In the genomic region with DNA sequence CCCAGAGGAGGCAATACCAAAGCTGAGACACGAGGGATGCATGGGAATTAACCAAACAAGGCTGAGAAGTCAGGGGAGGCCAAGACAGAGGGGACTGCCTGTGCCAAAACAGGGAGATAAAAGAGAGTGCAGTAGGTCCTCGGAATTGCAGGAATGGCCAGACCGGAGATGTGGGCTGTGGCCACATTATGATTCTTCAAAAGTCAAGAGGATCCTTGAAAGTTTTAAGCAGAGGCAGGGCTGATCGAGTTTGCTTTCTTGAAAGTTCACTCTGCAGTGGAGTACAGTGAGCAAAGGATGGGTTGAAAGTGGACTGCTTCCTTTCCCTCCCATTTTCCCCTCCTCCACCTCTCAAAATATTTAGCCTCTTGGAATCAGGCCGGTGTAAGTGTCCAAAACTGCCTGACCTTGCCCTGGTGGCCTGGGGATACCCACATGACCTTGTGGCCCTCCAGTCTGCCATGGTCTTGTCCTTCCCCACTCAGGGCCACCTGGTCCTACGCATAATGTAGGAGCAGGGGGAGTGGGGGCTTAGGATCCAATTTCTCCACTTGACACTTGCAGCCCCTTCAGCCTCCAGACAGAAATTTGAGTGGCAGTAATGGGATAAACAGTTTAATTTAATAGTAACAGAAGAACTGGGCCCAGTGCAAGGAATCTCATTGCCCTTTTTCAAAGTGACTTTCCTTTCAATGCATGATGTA, we compare ENCODE assay signal across 18 cellular contexts.
DNase-seq lines count a peak whose midpoint lies in the region; ATAC-seq and TF ChIP-seq lines count a peak whose summit lies in the region.
"Had no signal": no experiment of that assay in that cellular context is flagged by ENCODE, and none has a peak within 500 bp of the region (broad histone marks: within the 10 kb centered on the region; RNA-seq: fewer than 3 reads in every experiment).

No MANE protein-coding gene starts in this region.

- TF ChIP-seq POLR2A in gastrocnemius medialis (IDR thresholded peaks at IDR 0.05) = no peak

- H3K4me1 ChIP-seq in cardiac muscle cell (ENCODE audit: low read depth) (peaks cover 45% of the 10 kb centered on the region), gastrocnemius medialis (peaks cover 29 to 34% of the 10 kb centered on the region in 2 donors)
- H3K4me1 ChIP-seq: BLaER1, SJCRH30 had no signal

- intact Hi-C loops in cardiac septum (cut with DNase I) = no loop called here
- intact Hi-C loops in gastrocnemius medialis (cut with DNase I; ENCODE audit: low total_unique reads) = loop anchor here (5.0 kb wide), 2 partner anchors 75 to 215 kb away; partner anchors contain the start of gene ADAMTS9
- intact Hi-C loops in posterior vena cava (cut with DNase I) = no loop called here

- peak in 1 of 2 donors; percentile 9 for DNase-seq in cardiac muscle cell (ENCODE audit: low read depth in 1 of 2, low spot score in 1 of 2)
- DNase-seq in cardiac septum (ENCODE audit: low spot score) = no peak
- DNase-seq in left kidney (ENCODE audit: low read depth, low spot score) = peak; percentile 68
- DNase-seq in gastrocnemius medialis = no peak
- DNase-seq in iPS-NIHi11 (ENCODE audit: low spot score) = no peak
- DNase-seq in posterior vena cava (ENCODE audit: low spot score) = no peak
- DNase-seq in COLO668 (lab: John Stamatoyannopoulos, UW; ENCODE audit: unreplicated experiment) = no peak
- DNase-seq: CD4-positive, CD25-positive, alpha-beta regulatory T cell; Karpas-422; NCI-H1092; NCI-H1417 treated with DMSO at 0.1 percent for 48 hours; NCI-H187; NCI-H2081 treated with DMSO at 0.1 percent for 48 hours; NCI-H446 treated with DMSO at 0.1 percent for 48 hours; NCI-H69; SJCRH30 had no signal

- in situ Hi-C loops in gastrocnemius medialis (cut with MboI; ENCODE audit: low sequenced_read_pairs in 4 of 4) = no loop called here

- no peak for TF ChIP-seq CTCF in cardiac muscle cell (IDR thresholded peaks at IDR 0.05; ENCODE audit: low read depth, low read length)
- TF ChIP-seq CTCF in gastrocnemius medialis (IDR thresholded peaks at IDR 0.05 in 4 of 5, conservative IDR thresholded peaks at IDR 0.05 in 1 of 5) = no peak

- H3K27me3 ChIP-seq in cardiac muscle cell (no peaks in the 10 kb centered on the region), gastrocnemius medialis (no peaks in the 10 kb centered on the region)
- H3K27me3 ChIP-seq: BLaER1, SJCRH30 had no signal

- H3K36me3 ChIP-seq in cardiac muscle cell (no peaks in the 10 kb centered on the region), gastrocnemius medialis (no peaks in the 10 kb centered on the region)
- H3K36me3 ChIP-seq: BLaER1, SJCRH30 had no signal

- peak overlapping the region; percentile 2 for H3K27ac ChIP-seq in cardiac muscle cell
- peak overlapping the region in 3 of 4 donors; percentile 76 to 89 (median 83) for H3K27ac ChIP-seq in gastrocnemius medialis
- H3K27ac ChIP-seq: BLaER1, HL-60, SJCRH30 had no signal

- ATAC-seq in gastrocnemius medialis = no peak

- H3K4me3 ChIP-seq in cardiac muscle cell = no peak overlapping the region
- no peak overlapping the region for H3K4me3 ChIP-seq in gastrocnemius medialis
- H3K4me3 ChIP-seq: BLaER1, SJCRH30 had no signal

- H3K9me3 ChIP-seq in cardiac muscle cell (ENCODE audit: low read depth) (no peaks in the 10 kb centered on the region), gastrocnemius medialis (no peaks in the 10 kb centered on the region)
- H3K9me3 ChIP-seq: BLaER1, SJCRH30 had no signal
